In the genomic region with DNA sequence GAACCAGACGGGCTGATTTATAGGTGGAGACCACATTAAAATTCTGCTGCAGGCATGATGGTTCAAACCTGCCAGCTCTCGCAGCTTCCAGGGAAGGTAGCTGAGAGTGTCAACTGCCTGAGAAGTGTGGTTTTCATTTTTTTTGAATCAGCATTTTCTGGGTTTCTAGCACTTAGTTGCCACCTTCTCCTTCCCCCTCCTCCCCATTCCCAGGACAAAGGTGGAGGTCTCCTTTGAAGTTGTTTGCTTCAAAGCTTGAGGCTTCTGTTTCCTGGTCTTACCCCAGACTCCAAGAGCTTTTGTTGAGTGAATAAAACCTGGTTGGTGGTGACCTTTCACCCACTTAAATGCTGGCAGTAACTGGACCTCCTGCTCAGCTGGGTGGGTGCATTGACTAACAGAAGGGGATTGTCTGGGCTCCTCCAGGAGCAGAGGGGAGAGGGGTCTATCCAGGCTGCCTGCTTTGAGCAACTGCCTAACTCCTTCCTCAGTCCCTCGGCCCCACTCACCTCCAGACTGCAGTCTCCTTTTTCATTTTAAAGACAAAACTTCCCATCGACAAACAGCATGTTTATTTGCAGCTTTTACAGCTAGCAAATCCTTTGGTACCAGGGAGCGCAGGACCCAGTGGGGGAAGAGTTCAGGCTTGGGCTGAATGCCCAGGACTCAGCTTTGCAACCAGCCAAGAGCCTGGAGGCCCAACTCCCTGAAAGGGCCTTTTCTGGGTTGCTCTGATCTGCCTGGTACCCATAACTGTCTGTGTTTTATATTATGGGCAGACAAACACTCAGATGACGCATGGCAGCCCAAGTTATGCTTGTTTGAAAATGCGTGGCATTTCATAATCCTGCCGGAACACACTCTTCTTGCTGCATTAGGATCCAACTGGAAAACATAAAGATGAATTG, we compare ENCODE assay signal across 9 cellular contexts. TPM values are rescaled to one million over a fixed set of nuclear protein-coding genes. Genes with fewer than 3 reads are reported as not detected.
DNase-seq lines count a peak whose midpoint lies in the region; ATAC-seq and TF ChIP-seq lines count a peak whose summit lies in the region.
"Had no signal": no experiment of that assay in that cellular context is flagged by ENCODE, and none has a peak within 500 bp of the region (broad histone marks: within the 10 kb centered on the region; RNA-seq: fewer than 3 reads in every experiment).

No MANE protein-coding gene starts in this region.

- ATAC-seq in GM18861 (IDR thresholded peaks at IDR 0.05; ENCODE audit: unreplicated experiment) (no peak), GM18907 (IDR thresholded peaks at IDR 0.05; ENCODE audit: unreplicated experiment) (no peak), HG03135 (IDR thresholded peaks at IDR 0.05; ENCODE audit: unreplicated experiment) (no peak)
- ATAC-seq in activated naive CD4-positive, alpha-beta T cell treated with anti-CD3 and anti-CD28 coated beads, Interleukin-2, amount 50 U/mL, for 72 hours, result no peak

- H3K9me3 Mint-ChIP-seq in Calu3 (ENCODE audit: low read depth, unreplicated experiment), result no peaks in the 10 kb centered on the region
- H3K9me3 Mint-ChIP-seq in activated CD4-positive, alpha-beta memory T cell treated with anti-CD3 and anti-CD28 coated beads for 36 hours, result no peaks in the 10 kb centered on the region
- no peaks in the 10 kb centered on the region for H3K9me3 Mint-ChIP-seq in activated naive CD4-positive, alpha-beta T cell treated with anti-CD3 and anti-CD28 coated beads, Interleukin-2, amount 50 U/mL, for 72 hours
- H3K9me3 Mint-ChIP-seq: central memory CD8-positive, alpha-beta T cell had no signal

- H3K4me3 Mint-ChIP-seq in Calu3 (ENCODE audit: low read depth, unreplicated experiment), result peak overlapping the region; percentile 89
- H3K4me3 Mint-ChIP-seq in activated CD4-positive, alpha-beta memory T cell treated with anti-CD3 and anti-CD28 coated beads for 36 hours, result no peak overlapping the region

- H3K27ac ChIP-seq in cardiac muscle cell, result no peak overlapping the region

- CTCF ChIA-PET in Calu3 (lab: Charles Lee), result interaction anchor here (0.6 to 3.1 kb wide), 6 partner anchors 8 to 184 kb away, joined by 3 to 24 read pairs (median 4); no protein-coding TSS in a partner anchor
- CTCF ChIA-PET in activated CD4-positive, alpha-beta memory T cell treated with anti-CD3 and anti-CD28 coated beads for 36 hours (lab: Charles Lee), result interaction anchor here (1.0 to 2.1 kb wide), 5 partner anchors 40 to 211 kb away, joined by 3 to 5 read pairs (median 3); no protein-coding TSS in a partner anchor

- no peaks in the 10 kb centered on the region for H3K27me3 Mint-ChIP-seq in Calu3 (ENCODE audit: unreplicated experiment)
- peaks cover 20% of the 10 kb centered on the region for H3K27me3 Mint-ChIP-seq in activated CD4-positive, alpha-beta memory T cell treated with anti-CD3 and anti-CD28 coated beads for 36 hours

- no peaks in the 10 kb centered on the region for H3K9me3 ChIP-seq in cardiac muscle cell (ENCODE audit: low read depth)

- peaks cover 59% of the 10 kb centered on the region for H3K36me3 Mint-ChIP-seq in Calu3 (ENCODE audit: insufficient read depth, unreplicated experiment)
- peaks cover 2% of the 10 kb centered on the region for H3K36me3 Mint-ChIP-seq in activated CD4-positive, alpha-beta memory T cell treated with anti-CD3 and anti-CD28 coated beads for 36 hours
- H3K36me3 Mint-ChIP-seq in activated naive CD4-positive, alpha-beta T cell treated with anti-CD3 and anti-CD28 coated beads, Interleukin-2, amount 50 U/mL, for 72 hours, result no peaks in the 10 kb centered on the region

- TF ChIP-seq CTCF in Calu3 (IDR thresholded peaks at IDR 0.05; ENCODE audit: unreplicated experiment), result no peak
- no peak for TF ChIP-seq CTCF in cardiac muscle cell (IDR thresholded peaks at IDR 0.05; ENCODE audit: low read depth, low read length)

- DNase-seq in Calu3 (peak; percentile 53), cardiac muscle cell (ENCODE audit: low read depth in 1 of 2, low spot score in 1 of 2) (peak; percentile 28 to 93), posterior cingulate gyrus (peak; percentile 76 to 97 (median 83))
- DNase-seq in activated CD4-positive, alpha-beta memory T cell treated with anti-CD3 and anti-CD28 coated beads for 36 hours, result peak; percentile 7
- no peak for DNase-seq in activated naive CD4-positive, alpha-beta T cell treated with anti-CD3 and anti-CD28 coated beads, Interleukin-2, amount 50 U/mL, for 72 hours (ENCODE audit: low spot score in 2 of 2)

- intact Hi-C loops in Calu3 (cut with micrococcal nuclease; ENCODE audit: unreplicated experiment) (no loop called here), posterior cingulate gyrus (cut with DNase I) (loop anchor here (5.0 kb wide), 1 partner anchor 67 kb away; no protein-coding TSS in a partner anchor)
- intact Hi-C loops in activated CD4-positive, alpha-beta memory T cell treated with anti-CD3 and anti-CD28 coated beads for 36 hours (cut with micrococcal nuclease), result no loop called here

- peak overlapping the region; percentile 87 for H3K27ac Mint-ChIP-seq in Calu3 (ENCODE audit: unreplicated experiment)
- H3K27ac Mint-ChIP-seq in activated CD4-positive, alpha-beta memory T cell treated with anti-CD3 and anti-CD28 coated beads for 36 hours, result no peak overlapping the region
- peak overlapping the region in 1 of 2 donors; percentile 2 for H3K27ac Mint-ChIP-seq in activated naive CD4-positive, alpha-beta T cell treated with anti-CD3 and anti-CD28 coated beads, Interleukin-2, amount 50 U/mL, for 72 hours

- peaks cover 25% of the 10 kb centered on the region for H3K4me1 ChIP-seq in cardiac muscle cell (ENCODE audit: low read depth)

- no peaks in the 10 kb centered on the region for H3K36me3 ChIP-seq in cardiac muscle cell

- no peak overlapping the region for H3K4me3 ChIP-seq in cardiac muscle cell

- H3K4me1 Mint-ChIP-seq in Calu3 (ENCODE audit: low read depth, unreplicated experiment), result peaks cover 24% of the 10 kb centered on the region
- peaks cover 10% of the 10 kb centered on the region for H3K4me1 Mint-ChIP-seq in activated CD4-positive, alpha-beta memory T cell treated with anti-CD3 and anti-CD28 coated beads for 36 hours (ENCODE audit: low read depth)

- no TSS peak for BruUV-seq in Calu3 (replicated peaks; lab: Mats Ljungman, UMichigan)

- no peaks in the 10 kb centered on the region for H3K27me3 ChIP-seq in cardiac muscle cell

- POLR2A ChIA-PET in activated CD4-positive, alpha-beta memory T cell treated with anti-CD3 and anti-CD28 coated beads for 36 hours (lab: Charles Lee), result no interaction called here

RNA-seq across cellular contexts. Expression of gene RHOB, which starts 3.6 kb away (rescaled TPM):
- 143 and 147 TPM in 2 replicates for total RNA-seq in Calu3 (2022)
- total RNA-seq in activated CD4-positive, alpha-beta memory T cell treated with anti-CD3 and anti-CD28 coated beads for 36 hours, result 10 to 100 TPM; 31.6 to 33.6 TPM
- 82.7 and 92.1 TPM in 2 replicates for total RNA-seq in cardiac muscle cell
- polyA plus RNA-seq in cardiac muscle cell, result 15.2 and 15.4 TPM in 2 replicates
- 1 to 10 TPM; 5.9 to 7.1 TPM for total RNA-seq in activated naive CD4-positive, alpha-beta T cell treated with anti-CD3 and anti-CD28 coated beads, Interleukin-2, amount 50 U/mL, for 72 hours

Comparison
In these comparisons a context has a peak if more than half of its experiments do, and no peak if none do; other contexts are left out.
1. DNase-seq: peak in Calu3 (single experiment), activated CD4-positive, alpha-beta memory T cell treated with anti-CD3 and anti-CD28 coated beads for 36 hours (single experiment), cardiac muscle cell (2 of 2) and posterior cingulate gyrus (10 of 10); none in activated naive CD4-positive, alpha-beta T cell treated with anti-CD3 and anti-CD28 coated beads, Interleukin-2, amount 50 U/mL, for 72 hours (0 of 2).
2. RNA of gene RHOB, which starts 3.6 kb away (total RNA-seq): 143 to 147 TPM in Calu3, 82.7 to 92.1 TPM in cardiac muscle cell and 31.6 to 33.6 TPM in activated CD4-positive, alpha-beta memory T cell treated with anti-CD3 and anti-CD28 coated beads for 36 hours; 5.9 to 7.1 TPM in activated naive CD4-positive, alpha-beta T cell treated with anti-CD3 and anti-CD28 coated beads, Interleukin-2, amount 50 U/mL, for 72 hours; every median in the first group is over 4 times any median in the second.